Comparison of ENCODE assay signal across 11 cellular contexts in the genomic region with DNA sequence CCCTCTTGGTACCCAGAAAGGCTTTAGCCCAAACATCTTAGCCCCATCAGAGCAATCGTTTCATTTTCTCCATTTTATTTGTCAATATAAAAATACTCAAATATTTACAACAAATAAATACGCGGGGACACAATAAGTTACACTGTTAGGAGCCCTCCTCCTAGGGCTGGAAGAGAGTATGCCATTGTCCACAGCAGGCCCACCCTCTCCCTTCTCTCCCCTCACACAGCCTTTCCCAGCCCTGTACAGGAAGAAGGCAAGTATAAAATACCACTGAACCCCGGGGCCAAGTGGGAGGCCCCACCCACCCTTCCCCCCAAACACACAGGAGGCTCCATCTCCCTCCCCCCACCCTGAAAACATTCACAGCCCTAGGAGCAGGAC. TPM values are rescaled to one million over a fixed set of nuclear protein-coding genes. Genes with fewer than 3 reads are reported as not detected.
DNase-seq lines count a peak whose midpoint lies in the region; ATAC-seq, FAIRE-seq and TF ChIP-seq lines count a peak whose summit lies in the region.
"Had no signal": no experiment of that assay in that cellular context is flagged by ENCODE, and none has a peak within 500 bp of the region (broad histone marks: within the 10 kb centered on the region; RNA-seq: fewer than 3 reads in every experiment).

No MANE protein-coding gene starts in this region.

- no peaks in the 10 kb centered on the region for H3F3A ChIP-seq in Loucy (ENCODE audit: low read depth)

- H2AFZ ChIP-seq in Loucy (ENCODE audit: low read length) = no peak overlapping the region
- no peak overlapping the region for H2AFZ ChIP-seq in K562 (ENCODE audit: low read depth, low read length)

- H4K20me1 ChIP-seq in Loucy (ENCODE audit: insufficient read depth, low read length, poor library complexity, severe bottlenecking) (peaks cover 14% of the 10 kb centered on the region), K562 (replicated peaks; ENCODE audit: control insufficient read depth, insufficient read depth, low read length) (no peaks in the 10 kb centered on the region)

- DNase-seq in K562 (ENCODE audit: extremely low read depth in 1 of 4, low spot score in 3 of 4) = no peak
- DNase-seq in NCI-H2107 (lab: John Stamatoyannopoulos, UW) = no peak
- DNase-seq in activated effector memory CD4-positive, alpha-beta T cell treated with Interleukin-2 at 50 U/mL for 16 hours = no peak
- DNase-seq in cerebellum (ENCODE audit: low spot score) = no peak

- no peak for TF ChIP-seq RAD21 in K562 (CRISPR knock-in tag; conservative IDR thresholded peaks at IDR 0.05 in 1 of 2, IDR thresholded peaks at IDR 0.05 in 1 of 2)

- H3K4me2 ChIP-seq in Loucy (ENCODE audit: low read depth, low read length, poor library complexity, severe bottlenecking) (peak overlapping the region; percentile 60), K562 (ENCODE audit: insufficient read depth, low read length) (peak overlapping the region; percentile 62; the same call in 1 of the 2 replicates)

- H3K9ac ChIP-seq in Loucy (ENCODE audit: low read depth, low read length, poor library complexity, severe bottlenecking) (no peak overlapping the region), K562 (ENCODE audit: insufficient read depth in 1 of 2, low read depth in 2 of 2, low read length in 2 of 2) (peak overlapping the region in 1 of 2 experiments; percentile 92; a peak in 2 of 4 replicates), subcutaneous abdominal adipose tissue (ENCODE audit: low read length in 5 of 5) (peak overlapping the region in 1 of 5 donors; percentile 64)

- no peak for TF ChIP-seq EP300 in K562 (IDR thresholded peaks at IDR 0.05; ENCODE audit: low read length)

- POLR2A ChIA-PET in K562 (lab: Yijun Ruan, JAX) = interaction anchor here (0.6 to 6.8 kb wide), 4 partner anchors 13 to 97 kb away, joined by 3 to 67 read pairs (median 4); partner anchors contain the start of gene SEMA4C

- TF ChIP-seq CTCF in Loucy (conservative IDR thresholded peaks at IDR 0.05; ENCODE audit: low read length) (no peak), K562 (IDR thresholded peaks at IDR 0.05 in 2 of 3, conservative IDR thresholded peaks at IDR 0.05 in 1 of 3; ENCODE audit: insufficient read depth in 2 of 3, low read depth in 1 of 3, low read length in 3 of 3) (no peak)

- no peaks in the 10 kb centered on the region for H3K9me2 ChIP-seq in Loucy (replicated peaks; ENCODE audit: low read depth, low read length)

- in situ Hi-C loops in K562 (cut with MboI) = loop anchor here (5.0 to 25.0 kb wide), 2 partner anchors 93 to 253 kb away; partner anchors contain the start of gene ANKRD36

- WGBS in K562 (ENCODE audit: insufficient coverage, low coverage, missing lambda C conversion rate) = 73% methylated on average over 3 of the region's 4 CpGs
- WGBS in mesodermal cell (ENCODE audit: insufficient coverage in 2 of 2), 2 experiments = 83 to 100% methylated on average over 1 to 2 of the region's 4 CpGs

- BruUV-seq in K562 (replicated peaks; lab: Mats Ljungman, UMichigan) = no TSS peak

- FAIRE-seq in K562 (lab: Jason Lieb, UNC) = no peak
- FAIRE-seq: bronchial epithelial cell, islet of Langerhans, RCC 7860 had no signal

- peaks cover 3% of the 10 kb centered on the region for H3K9me1 ChIP-seq in K562 (ENCODE audit: control insufficient read depth, insufficient read depth, low read length)

- TF ChIP-seq POLR2A in K562 (conservative IDR thresholded peaks at IDR 0.05) = no peak

- CTCF ChIA-PET in K562 (lab: Yijun Ruan, JAX; ENCODE audit: low intra/inter-chr PET ratio) = interaction anchor here (2.2 to 3.8 kb wide), 3 partner anchors 92 to 252 kb away, joined by 16 to 41 read pairs (median 37); no protein-coding TSS in a partner anchor

- peaks cover 32% of the 10 kb centered on the region; the same call in 1 of the 2 replicates for H3K36me3 ChIP-seq in Loucy (ENCODE audit: insufficient read depth, low read length)
- H3K36me3 ChIP-seq in K562 (ENCODE audit: control insufficient read depth, insufficient read depth, low read length) = peaks cover 49% of the 10 kb centered on the region
- peaks cover 48% of the 10 kb centered on the region for H3K36me3 ChIP-seq in mesodermal cell (ENCODE audit: control insufficient read depth, insufficient read depth, low read length)
- peaks cover 0 to 44% (median 38%) of the 10 kb centered on the region in 5 donors for H3K36me3 ChIP-seq in subcutaneous abdominal adipose tissue (ENCODE audit: control insufficient read depth in 5 of 5, insufficient read depth in 5 of 5, low read length in 5 of 5)

- H3K9me3 ChIP-seq in Loucy (ENCODE audit: insufficient read depth, low read depth, low read length) (no peaks in the 10 kb centered on the region), K562 (replicated peaks; ENCODE audit: control insufficient read depth, insufficient read depth, low read depth, low read length) (no peaks in the 10 kb centered on the region), mesodermal cell (ENCODE audit: control insufficient read depth, low read length) (no peaks in the 10 kb centered on the region), subcutaneous abdominal adipose tissue (ENCODE audit: control insufficient read depth in 5 of 5, low read length in 5 of 5) (no peaks in the 10 kb centered on the region)

- intact Hi-C loops in K562 (cut with micrococcal nuclease) = loop anchor here (2.0 to 5.0 kb wide), 2 partner anchors 13 to 253 kb away; partner anchors contain the start of gene ANKRD36

- no peak for ATAC-seq in K562

- H3K4me3 ChIP-seq in Loucy (ENCODE audit: low read length, poor library complexity, severe bottlenecking) (no peak overlapping the region), K562 (no peak overlapping the region), mesodermal cell (ENCODE audit: extremely low read depth, insufficient read depth, low read length, poor library complexity, severe bottlenecking) (no peak overlapping the region), subcutaneous abdominal adipose tissue (ENCODE audit: low read depth in 1 of 5, low read length in 5 of 5) (peak overlapping the region in 1 of 5 donors; percentile 19)

- H3K27me3 ChIP-seq in Loucy (ENCODE audit: insufficient read depth, low read length, poor library complexity, severe bottlenecking) = no peaks in the 10 kb centered on the region
- no peaks in the 10 kb centered on the region for H3K27me3 ChIP-seq in K562 (ENCODE audit: control insufficient read depth in 2 of 2, insufficient read depth in 2 of 2, low read length in 2 of 2)
- peaks cover 0 to 3% (median 0%) of the 10 kb centered on the region in 5 donors for H3K27me3 ChIP-seq in subcutaneous abdominal adipose tissue (ENCODE audit: control insufficient read depth in 5 of 5, insufficient read depth in 4 of 5, low read length in 5 of 5)

- H3K79me2 ChIP-seq in Loucy (ENCODE audit: insufficient read depth, low read length) (peaks cover 33% of the 10 kb centered on the region), K562 (ENCODE audit: control insufficient read depth, insufficient read depth, low read length) (peaks cover 38% of the 10 kb centered on the region)

- H3K4me1 ChIP-seq in Loucy (ENCODE audit: insufficient read depth, low read length, poor library complexity, severe bottlenecking) (peaks cover 27% of the 10 kb centered on the region), K562 (replicated peaks in 1 of 2; ENCODE audit: control insufficient read depth in 2 of 2, insufficient read depth in 2 of 2, low read length in 2 of 2) (peaks cover 24 to 61% of the 10 kb centered on the region in 2 experiments), mesodermal cell (ENCODE audit: control insufficient read depth, insufficient read depth, low read length, poor library complexity, severe bottlenecking) (peaks cover 18% of the 10 kb centered on the region), subcutaneous abdominal adipose tissue (ENCODE audit: control insufficient read depth in 5 of 5, insufficient read depth in 5 of 5, low read length in 5 of 5) (peaks cover 8 to 38% (median 28%) of the 10 kb centered on the region in 5 donors)

- H3K27ac ChIP-seq in K562 (ENCODE audit: extremely low read depth, low read depth, low read length) (peak overlapping the region; percentile 58; the same call in 2 of the 3 replicates), mesodermal cell (ENCODE audit: low read depth, low read length, severe bottlenecking) (peak overlapping the region; percentile 59), subcutaneous abdominal adipose tissue (ENCODE audit: low read depth, low read length) (peak overlapping the region; percentile 55)
- H3K27ac ChIP-seq: HL-60 had no signal

RNA-seq across cellular contexts. Expression of gene ANKRD39, which starts 1.9 kb away (rescaled TPM):
- total RNA-seq in K562 (2011; cell fraction: chromatin; rRNA removed; ENCODE audit: low replicate concordance) = 39.7 and 71.7 TPM in 2 replicates
- 42.2 and 44.1 TPM in 2 replicates for total RNA-seq in K562 (2011; cell fraction: nucleolus; rRNA removed)
- 34.4 and 37.9 TPM in 2 replicates for total RNA-seq in K562 (2011; cell fraction: nucleoplasm; rRNA removed)
- total RNA-seq in K562 (2014; rRNA removed) (33.1 and 50.4 TPM in 2 replicates), K562 (2014; rRNA removed; fragmentation: Illumina TruSeq; extraction: Trizol) (5.7 and 8.2 TPM in 2 replicates), K562 (2015; rRNA removed; fragmentation: Illumina TruSeq; extraction: Trizol) (21.2 and 21.9 TPM in 2 replicates), K562 (2021) (29.8 and 31.2 TPM in 2 replicates), cerebellum (13.2 TPM)
- polyA plus RNA-seq in K562 (2011; rRNA removed) (23.8 and 33.3 TPM in 2 replicates), K562 (2014; fragmentation: Illumina TruSeq; extraction: Trizol) (15.0 and 22.7 TPM in 2 replicates), K562 (2014; fragmentation: Nextera tagmentation; extraction: Ambion mirVana) (10 to 100 TPM; 16.7 to 26.0 TPM), K562 (2014; rRNA removed) (28.1 and 48.3 TPM in 2 replicates)
- 27.1 and 60.5 TPM in 2 replicates for polyA plus RNA-seq in K562 (2011; cell fraction: cytosol; rRNA removed)
- polyA plus RNA-seq in K562 (2011; cell fraction: nucleus; rRNA removed) = 58.3 and 92.0 TPM in 2 replicates
- 28.4 and 31.7 TPM in 2 replicates for polyA plus RNA-seq in K562 (2012)
- 6.6 and 8.9 TPM in 2 replicates for polyA minus RNA-seq in K562 (2011; rRNA and poly(A)+ RNA removed)
- 7.1 and 9.9 TPM in 2 replicates for polyA minus RNA-seq in K562 (2011; cell fraction: cytosol; rRNA and poly(A)+ RNA removed)
- 15.1 and 21.2 TPM in 2 replicates for polyA minus RNA-seq in K562 (2011; cell fraction: nucleus; rRNA and poly(A)+ RNA removed)
- 11.3 TPM for polyA plus RNA-seq in mesodermal cell (2013, experiment 1 of 2)
- 10.2 TPM for polyA plus RNA-seq in mesodermal cell (2013, experiment 2 of 2)

RNA-seq across cellular contexts. Expression of gene SEMA4C, which starts 10.2 kb away (rescaled TPM):
- total RNA-seq in K562 (2011; cell fraction: chromatin; rRNA removed; ENCODE audit: low replicate concordance) = 229 and 466 TPM in 2 replicates
- 309 and 326 TPM in 2 replicates for total RNA-seq in K562 (2011; cell fraction: nucleolus; rRNA removed)
- 244 and 282 TPM in 2 replicates for total RNA-seq in K562 (2011; cell fraction: nucleoplasm; rRNA removed)
- 28.8 and 35.6 TPM in 2 replicates for total RNA-seq in K562 (2014; rRNA removed)
- total RNA-seq in K562 (2014; rRNA removed; fragmentation: Illumina TruSeq; extraction: Trizol) = 7.3 and 9.5 TPM in 2 replicates
- 23.9 and 24.6 TPM in 2 replicates for total RNA-seq in K562 (2015; rRNA removed; fragmentation: Illumina TruSeq; extraction: Trizol)
- 45.2 and 54.4 TPM in 2 replicates for total RNA-seq in K562 (2021)
- polyA plus RNA-seq in K562 (2011; rRNA removed) = 59.7 and 110 TPM in 2 replicates
- 50.2 and 68.3 TPM in 2 replicates for polyA plus RNA-seq in K562 (2011; cell fraction: cytosol; rRNA removed)
- polyA plus RNA-seq in K562 (2011; cell fraction: nucleus; rRNA removed) = 313 and 392 TPM in 2 replicates
- polyA plus RNA-seq in K562 (2012) = 39.1 and 59.5 TPM in 2 replicates
- polyA plus RNA-seq in K562 (2014; fragmentation: Illumina TruSeq; extraction: Trizol) = 21.8 and 29.4 TPM in 2 replicates
- under 1 TPM; 0.32 to 0.89 TPM for polyA plus RNA-seq in K562 (2014; fragmentation: Nextera tagmentation; extraction: Ambion mirVana)
- polyA plus RNA-seq in K562 (2014; rRNA removed) = 35.5 and 36.2 TPM in 2 replicates
- 56.4 and 73.7 TPM in 2 replicates for polyA minus RNA-seq in K562 (2011; rRNA and poly(A)+ RNA removed)
- polyA minus RNA-seq in K562 (2011; cell fraction: cytosol; rRNA and poly(A)+ RNA removed) = 58.2 and 59.2 TPM in 2 replicates
- 58.7 and 72.1 TPM in 2 replicates for polyA minus RNA-seq in K562 (2011; cell fraction: nucleus; rRNA and poly(A)+ RNA removed)
- 113 TPM for polyA plus RNA-seq in mesodermal cell (2013, experiment 1 of 2)
- 80.1 TPM for polyA plus RNA-seq in mesodermal cell (2013, experiment 2 of 2)
- total RNA-seq in cerebellum = 51.0 TPM

RNA-seq across cellular contexts. Expression of gene ANKRD23, which starts 15.9 kb away (rescaled TPM):
- 20.7 and 42.5 TPM in 2 replicates for total RNA-seq in K562 (2011; cell fraction: chromatin; rRNA removed; ENCODE audit: low replicate concordance)
- total RNA-seq in K562 (2011; cell fraction: nucleolus; rRNA removed) = 27.0 and 27.3 TPM in 2 replicates
- 19.0 and 21.1 TPM in 2 replicates for total RNA-seq in K562 (2011; cell fraction: nucleoplasm; rRNA removed)
- total RNA-seq in K562 (2014; rRNA removed) (2.7 and 3.1 TPM in 2 replicates), K562 (2014; rRNA removed; fragmentation: Illumina TruSeq; extraction: Trizol) (1.8 and 2.0 TPM in 2 replicates), K562 (2015; rRNA removed; fragmentation: Illumina TruSeq; extraction: Trizol) (2.9 and 4.5 TPM in 2 replicates), K562 (2021) (2.8 and 4.1 TPM in 2 replicates), cerebellum (8.0 TPM)
- polyA plus RNA-seq in K562 (2011; rRNA removed) (4.8 and 7.5 TPM in 2 replicates), K562 (2014; fragmentation: Illumina TruSeq; extraction: Trizol) (2.7 and 3.1 TPM in 2 replicates), K562 (2014; fragmentation: Nextera tagmentation; extraction: Ambion mirVana) (under 1 TPM; 0.32 to 0.34 TPM), K562 (2014; rRNA removed) (4.5 and 5.8 TPM in 2 replicates)
- polyA plus RNA-seq in K562 (2011; cell fraction: cytosol; rRNA removed) = 2.9 and 5.5 TPM in 2 replicates
- polyA plus RNA-seq in K562 (2011; cell fraction: nucleus; rRNA removed) = 40.8 and 73.8 TPM in 2 replicates
- 3.4 and 10.6 TPM in 2 replicates for polyA plus RNA-seq in K562 (2012)
- polyA minus RNA-seq in K562 (2011; rRNA and poly(A)+ RNA removed) = 1.2 and 2.2 TPM in 2 replicates
- 0.95 and 2.6 TPM in 2 replicates for polyA minus RNA-seq in K562 (2011; cell fraction: cytosol; rRNA and poly(A)+ RNA removed)
- polyA minus RNA-seq in K562 (2011; cell fraction: nucleus; rRNA and poly(A)+ RNA removed) = 6.3 and 6.9 TPM in 2 replicates
- polyA plus RNA-seq in mesodermal cell (2013, experiment 1 of 2) = 2.4 TPM
- 1.4 TPM for polyA plus RNA-seq in mesodermal cell (2013, experiment 2 of 2)

RNA-seq across cellular contexts. Expression of gene CNNM3, which starts 43.6 kb away (rescaled TPM):
- 36.0 and 91.8 TPM in 2 replicates for total RNA-seq in K562 (2011; cell fraction: chromatin; rRNA removed; ENCODE audit: low replicate concordance)
- total RNA-seq in K562 (2011; cell fraction: nucleolus; rRNA removed) = 60.5 and 68.7 TPM in 2 replicates
- 54.1 and 60.8 TPM in 2 replicates for total RNA-seq in K562 (2011; cell fraction: nucleoplasm; rRNA removed)
- total RNA-seq in K562 (2014; rRNA removed) (6.0 and 7.7 TPM in 2 replicates), K562 (2014; rRNA removed; fragmentation: Illumina TruSeq; extraction: Trizol) (4.5 and 6.5 TPM in 2 replicates), K562 (2015; rRNA removed; fragmentation: Illumina TruSeq; extraction: Trizol) (5.6 and 7.6 TPM in 2 replicates), K562 (2021) (16.9 TPM in 2 replicates), cerebellum (16.1 TPM)
- polyA plus RNA-seq in K562 (2011; rRNA removed) (5.7 and 10.6 TPM in 2 replicates), K562 (2014; fragmentation: Illumina TruSeq; extraction: Trizol) (11.7 and 11.8 TPM in 2 replicates), K562 (2014; fragmentation: Nextera tagmentation; extraction: Ambion mirVana) (1 to 10 TPM; 1.4 to 1.6 TPM), K562 (2014; rRNA removed) (7.1 and 9.9 TPM in 2 replicates)
- 10.7 and 16.0 TPM in 2 replicates for polyA plus RNA-seq in K562 (2011; cell fraction: cytosol; rRNA removed)
- 25.5 and 35.7 TPM in 2 replicates for polyA plus RNA-seq in K562 (2011; cell fraction: nucleus; rRNA removed)
- 11.7 and 15.0 TPM in 2 replicates for polyA plus RNA-seq in K562 (2012)
- 12.8 and 16.0 TPM in 2 replicates for polyA minus RNA-seq in K562 (2011; rRNA and poly(A)+ RNA removed)
- 15.2 and 25.2 TPM in 2 replicates for polyA minus RNA-seq in K562 (2011; cell fraction: cytosol; rRNA and poly(A)+ RNA removed)
- polyA minus RNA-seq in K562 (2011; cell fraction: nucleus; rRNA and poly(A)+ RNA removed) = 15.1 and 17.1 TPM in 2 replicates
- 10.5 TPM for polyA plus RNA-seq in mesodermal cell (2013, experiment 1 of 2)
- polyA plus RNA-seq in mesodermal cell (2013, experiment 2 of 2) = 8.6 TPM
